Comparison of ENCODE assay signal across 1 cellular context in genomic region chr14:68919129-68919927, GRCh38.
TF ChIP-seq lines count a peak whose summit lies in the region.

No MANE protein-coding gene starts in this region.

TF ChIP-seq in GM23338, 12 proteins besides CTCF, POLR2A, EP300 and RAD21 (continued from another document):
- TF ChIP-seq REST (IDR thresholded peaks at IDR 0.05; ENCODE audit: unreplicated experiment), result no peak
- TF ChIP-seq, protein P1, sequence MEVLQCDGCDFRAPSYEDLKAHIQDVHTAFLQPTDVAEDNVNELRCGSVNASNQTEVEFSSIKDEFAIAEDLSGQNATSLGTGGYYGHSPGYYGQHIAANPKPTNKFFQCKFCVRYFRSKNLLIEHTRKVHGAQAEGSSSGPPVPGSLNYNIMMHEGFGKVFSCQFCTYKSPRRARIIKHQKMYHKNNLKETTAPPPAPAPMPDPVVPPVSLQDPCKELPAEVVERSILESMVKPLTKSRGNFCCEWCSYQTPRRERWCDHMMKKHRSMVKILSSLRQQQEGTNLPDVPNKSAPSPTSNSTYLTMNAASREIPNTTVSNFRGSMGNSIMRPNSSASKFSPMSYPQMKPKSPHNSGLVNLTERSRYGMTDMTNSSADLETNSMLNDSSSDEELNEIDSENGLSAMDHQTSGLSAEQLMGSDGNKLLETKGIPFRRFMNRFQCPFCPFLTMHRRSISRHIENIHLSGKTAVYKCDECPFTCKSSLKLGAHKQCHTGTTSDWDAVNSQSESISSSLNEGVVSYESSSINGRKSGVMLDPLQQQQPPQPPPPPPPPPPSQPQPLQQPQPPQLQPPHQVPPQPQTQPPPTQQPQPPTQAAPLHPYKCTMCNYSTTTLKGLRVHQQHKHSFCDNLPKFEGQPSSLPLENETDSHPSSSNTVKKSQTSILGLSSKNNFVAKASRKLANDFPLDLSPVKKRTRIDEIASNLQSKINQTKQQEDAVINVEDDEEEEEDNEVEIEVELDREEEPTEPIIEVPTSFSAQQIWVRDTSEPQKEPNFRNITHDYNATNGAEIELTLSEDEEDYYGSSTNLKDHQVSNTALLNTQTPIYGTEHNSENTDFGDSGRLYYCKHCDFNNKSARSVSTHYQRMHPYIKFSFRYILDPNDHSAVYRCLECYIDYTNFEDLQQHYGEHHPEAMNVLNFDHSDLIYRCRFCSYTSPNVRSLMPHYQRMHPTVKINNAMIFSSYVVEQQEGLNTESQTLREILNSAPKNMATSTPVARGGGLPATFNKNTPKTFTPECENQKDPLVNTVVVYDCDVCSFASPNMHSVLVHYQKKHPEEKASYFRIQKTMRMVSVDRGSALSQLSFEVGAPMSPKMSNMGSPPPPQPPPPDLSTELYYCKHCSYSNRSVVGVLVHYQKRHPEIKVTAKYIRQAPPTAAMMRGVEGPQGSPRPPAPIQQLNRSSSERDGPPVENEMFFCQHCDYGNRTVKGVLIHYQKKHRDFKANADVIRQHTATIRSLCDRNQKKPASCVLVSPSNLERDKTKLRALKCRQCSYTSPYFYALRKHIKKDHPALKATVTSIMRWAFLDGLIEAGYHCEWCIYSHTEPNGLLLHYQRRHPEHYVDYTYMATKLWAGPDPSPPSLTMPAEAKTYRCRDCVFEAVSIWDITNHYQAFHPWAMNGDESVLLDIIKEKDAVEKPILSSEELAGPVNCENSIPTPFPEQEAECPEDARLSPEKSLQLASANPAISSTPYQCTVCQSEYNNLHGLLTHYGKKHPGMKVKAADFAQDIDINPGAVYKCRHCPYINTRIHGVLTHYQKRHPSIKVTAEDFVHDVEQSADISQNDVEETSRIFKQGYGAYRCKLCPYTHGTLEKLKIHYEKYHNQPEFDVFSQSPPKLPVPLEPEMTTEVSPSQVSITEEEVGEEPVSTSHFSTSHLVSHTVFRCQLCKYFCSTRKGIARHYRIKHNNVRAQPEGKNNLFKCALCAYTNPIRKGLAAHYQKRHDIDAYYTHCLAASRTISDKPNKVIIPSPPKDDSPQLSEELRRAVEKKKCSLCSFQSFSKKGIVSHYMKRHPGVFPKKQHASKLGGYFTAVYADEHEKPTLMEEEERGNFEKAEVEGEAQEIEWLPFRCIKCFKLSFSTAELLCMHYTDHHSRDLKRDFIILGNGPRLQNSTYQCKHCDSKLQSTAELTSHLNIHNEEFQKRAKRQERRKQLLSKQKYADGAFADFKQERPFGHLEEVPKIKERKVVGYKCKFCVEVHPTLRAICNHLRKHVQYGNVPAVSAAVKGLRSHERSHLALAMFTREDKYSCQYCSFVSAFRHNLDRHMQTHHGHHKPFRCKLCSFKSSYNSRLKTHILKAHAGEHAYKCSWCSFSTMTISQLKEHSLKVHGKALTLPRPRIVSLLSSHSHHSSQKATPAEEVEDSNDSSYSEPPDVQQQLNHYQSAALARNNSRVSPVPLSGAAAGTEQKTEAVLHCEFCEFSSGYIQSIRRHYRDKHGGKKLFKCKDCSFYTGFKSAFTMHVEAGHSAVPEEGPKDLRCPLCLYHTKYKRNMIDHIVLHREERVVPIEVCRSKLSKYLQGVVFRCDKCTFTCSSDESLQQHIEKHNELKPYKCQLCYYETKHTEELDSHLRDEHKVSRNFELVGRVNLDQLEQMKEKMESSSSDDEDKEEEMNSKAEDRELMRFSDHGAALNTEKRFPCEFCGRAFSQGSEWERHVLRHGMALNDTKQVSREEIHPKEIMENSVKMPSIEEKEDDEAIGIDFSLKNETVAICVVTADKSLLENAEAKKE (CRISPR knock-in tag; IDR thresholded peaks at IDR 0.05), result no peak
- TF ChIP-seq ETS1 (IDR thresholded peaks at IDR 0.05), result no peak
- no peak for TF ChIP-seq EZH2phosphoT487 (IDR thresholded peaks at IDR 0.05; ENCODE audit: unreplicated experiment)
